Comparison of ENCODE assay signal across 8 cellular contexts in the genomic region with DNA sequence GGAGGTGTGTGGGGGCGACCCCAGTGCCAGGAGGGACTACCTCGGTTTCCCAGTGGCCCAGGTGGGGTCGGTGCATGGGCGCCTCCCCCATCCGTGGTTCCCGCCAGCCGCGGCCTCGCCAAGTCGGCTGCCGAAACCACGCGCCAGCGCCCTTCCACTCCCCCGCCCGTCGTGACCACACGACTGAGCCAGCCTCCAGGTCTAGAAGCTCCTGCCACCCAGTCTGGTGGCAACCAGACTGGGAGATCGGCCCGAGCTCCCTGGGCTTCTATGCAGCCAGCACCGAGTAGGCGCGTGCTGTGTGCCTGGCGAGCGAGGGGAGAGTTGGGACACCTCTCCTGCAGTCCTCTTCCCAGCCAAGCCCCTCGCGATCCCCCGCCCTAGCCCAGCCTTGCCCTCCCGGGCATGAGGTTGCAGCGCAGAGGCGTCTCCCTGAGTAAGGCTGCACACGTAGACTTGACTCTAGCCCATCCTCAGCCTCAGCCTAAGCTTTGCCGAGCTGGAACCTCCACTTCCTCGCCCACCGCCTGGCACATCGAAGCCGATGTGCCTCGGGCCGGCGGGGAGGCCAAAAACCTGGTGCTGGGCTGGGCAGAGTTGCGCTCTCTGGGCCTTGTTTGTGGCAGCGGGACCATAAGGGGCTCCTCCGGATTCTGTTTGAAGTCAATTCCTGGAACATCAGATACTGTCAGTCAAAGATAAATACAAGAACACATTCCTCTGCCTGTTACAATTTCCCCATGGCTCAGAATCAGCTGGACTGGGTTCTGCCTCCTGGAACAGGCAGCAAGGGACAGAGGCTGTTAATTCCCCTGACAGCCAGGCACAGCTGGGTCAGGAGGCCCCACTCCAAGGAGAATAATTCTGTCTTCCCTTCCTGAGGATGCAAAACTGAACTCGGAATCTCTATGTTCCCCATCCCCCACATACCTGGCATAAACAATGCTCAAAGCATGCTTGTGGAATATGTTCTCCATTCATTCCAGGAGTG. TPM values are rescaled to one million over a fixed set of nuclear protein-coding genes. Genes with fewer than 3 reads are reported as not detected.
DNase-seq lines count a peak whose midpoint lies in the region; ATAC-seq and TF ChIP-seq lines count a peak whose summit lies in the region.

No MANE protein-coding gene starts in this region.

- intact Hi-C loops in psoas muscle (cut with DNase I) = loop anchor here in 1 of 2 donors (10.0 kb wide), 1 partner anchor 226 kb away; no protein-coding TSS in a partner anchor

- no peaks in the 10 kb centered on the region for H3K36me3 ChIP-seq in psoas muscle (ENCODE audit: insufficient read depth in 1 of 2, low read depth in 1 of 2)

- H3K27me3 Mint-ChIP-seq in activated T-cell treated with anti-CD3 and anti-CD28 coated beads, Interleukin-2, amount 50 U/mL, for 4 hours (ENCODE audit: low read depth) = peaks cover 29% of the 10 kb centered on the region

- peak; percentile 43 to 47 for ATAC-seq in activated T-cell treated with anti-CD3 and anti-CD28 coated beads, Interleukin-2, amount 50 U/mL, for 4 hours
- ATAC-seq in psoas muscle = peak; percentile 64 to 80 (median 72)
- no peak for ATAC-seq in HG03442 (IDR thresholded peaks at IDR 0.05; ENCODE audit: unreplicated experiment)
- ATAC-seq in HG03139 (IDR thresholded peaks at IDR 0.05; ENCODE audit: unreplicated experiment) = no peak

- peaks cover 0 to 4% (median 0%) of the 10 kb centered on the region in 3 donors for H3K27me3 ChIP-seq in psoas muscle (ENCODE audit: insufficient read depth in 3 of 3, low read length in 2 of 3)

- no peaks in the 10 kb centered on the region for H3K36me3 Mint-ChIP-seq in activated T-cell treated with anti-CD3 and anti-CD28 coated beads, Interleukin-2, amount 50 U/mL, for 4 hours (ENCODE audit: insufficient read depth)

- H3K9me3 ChIP-seq in psoas muscle = no peaks in the 10 kb centered on the region

- H3K27ac ChIP-seq in psoas muscle = peak overlapping the region; percentile 81

- H3K9me3 Mint-ChIP-seq in activated T-cell treated with anti-CD3 and anti-CD28 coated beads, Interleukin-2, amount 50 U/mL, for 4 hours = no peaks in the 10 kb centered on the region

- H3K4me3 Mint-ChIP-seq in activated T-cell treated with anti-CD3 and anti-CD28 coated beads, Interleukin-2, amount 50 U/mL, for 4 hours = peak overlapping the region; percentile 76

- 3 to 6% (median 3%) methylated on average over 39 to 44 of the region's 44 CpGs for WGBS in psoas muscle, 3 donors

- peaks cover 48% of the 10 kb centered on the region for H3K4me1 ChIP-seq in psoas muscle

- peak overlapping the region; percentile 53 for H3K4me3 ChIP-seq in fibroblast of villous mesenchyme (ENCODE audit: low read depth, low read length)
- H3K4me3 ChIP-seq in psoas muscle = peak overlapping the region; percentile 67

- no peak for TF ChIP-seq CTCF in GM20000 (IDR thresholded peaks at IDR 0.05; ENCODE audit: extremely low read depth, missing control alignments)
- TF ChIP-seq CTCF in fibroblast of villous mesenchyme (IDR thresholded peaks at IDR 0.05; ENCODE audit: insufficient read depth, low read depth, low read length) = no peak
- TF ChIP-seq CTCF in psoas muscle (IDR thresholded peaks at IDR 0.05) = no peak

- peaks cover 8% of the 10 kb centered on the region for H3K4me1 Mint-ChIP-seq in activated T-cell treated with anti-CD3 and anti-CD28 coated beads, Interleukin-2, amount 50 U/mL, for 4 hours (ENCODE audit: low read depth)

- peak; percentile 39 for DNase-seq in GM20000 (ENCODE audit: low spot score)
- peak; percentile 15 for DNase-seq in activated T-cell treated with anti-CD3 and anti-CD28 coated beads, Interleukin-2, amount 50 U/mL, for 4 hours
- DNase-seq in fibroblast of villous mesenchyme (ENCODE audit: low read depth) = no peak
- peak; percentile 44 to 69 for DNase-seq in psoas muscle
- DNase-seq in hepatic stellate cell (ENCODE audit: low spot score) = no peak
- no peak for DNase-seq in AG08396 (ENCODE audit: low spot score)

RNA-seq across cellular contexts. Expression of a gene that starts 1.5 kb away (rescaled TPM):
- total RNA-seq in activated T-cell treated with anti-CD3 and anti-CD28 coated beads, Interleukin-2, amount 50 U/mL, for 4 hours = under 1 TPM; 0.26 to 0.52 (median 0.28) TPM
- under 0.01 and 0.32 TPM in 2 replicates for total RNA-seq in fibroblast of villous mesenchyme
- total RNA-seq in psoas muscle = 1 to 10 TPM in 2 of 4 donors, under 1 TPM in 2; 0.27 to 1.1 (median 0.72) TPM
- polyA plus RNA-seq in psoas muscle = 1 to 10 TPM in 1 of 3 donors, under 1 TPM in 2; 0.03 to 1.7 (median 0.10) TPM

RNA-seq across cellular contexts. Expression of a gene that starts 33.8 kb away (rescaled TPM):
- total RNA-seq in activated T-cell treated with anti-CD3 and anti-CD28 coated beads, Interleukin-2, amount 50 U/mL, for 4 hours = 10 to 100 TPM; 79.9 to 82.7 (median 81.5) TPM
- total RNA-seq in fibroblast of villous mesenchyme (25.4 and 55.3 TPM in 2 replicates), psoas muscle (10 to 100 TPM; 20.9 to 38.8 (median 22.1) TPM)
- polyA plus RNA-seq in psoas muscle = 10 to 100 TPM; 18.1 to 92.3 (median 40.4) TPM

RNA-seq across cellular contexts. Expression of a gene that starts 45.0 kb away (rescaled TPM):
- total RNA-seq in activated T-cell treated with anti-CD3 and anti-CD28 coated beads, Interleukin-2, amount 50 U/mL, for 4 hours = 10 to 100 TPM; 27.2 to 27.7 (median 27.4) TPM
- 48.3 and 63.9 TPM in 2 replicates for total RNA-seq in fibroblast of villous mesenchyme
- total RNA-seq in psoas muscle = 10 to 100 TPM; 37.1 to 53.4 (median 51.1) TPM
- polyA plus RNA-seq in psoas muscle = 10 to 100 TPM; 23.2 to 56.3 (median 35.4) TPM

Comparison
In these comparisons a context has a peak if more than half of its experiments do, and no peak if none do; other contexts are left out.
1. DNase-seq: peak in GM20000 (single experiment), activated T-cell treated with anti-CD3 and anti-CD28 coated beads, Interleukin-2, amount 50 U/mL, for 4 hours (single experiment) and psoas muscle (2 of 2); none in fibroblast of villous mesenchyme (single experiment), hepatic stellate cell (single experiment) and AG08396 (single experiment).
2. ATAC-seq: peak in activated T-cell treated with anti-CD3 and anti-CD28 coated beads, Interleukin-2, amount 50 U/mL, for 4 hours (2 of 2) and psoas muscle (4 of 4); none in HG03442 (single experiment) and HG03139 (single experiment).